ENCODE assay signal across 13 cellular contexts in the genomic region with DNA sequence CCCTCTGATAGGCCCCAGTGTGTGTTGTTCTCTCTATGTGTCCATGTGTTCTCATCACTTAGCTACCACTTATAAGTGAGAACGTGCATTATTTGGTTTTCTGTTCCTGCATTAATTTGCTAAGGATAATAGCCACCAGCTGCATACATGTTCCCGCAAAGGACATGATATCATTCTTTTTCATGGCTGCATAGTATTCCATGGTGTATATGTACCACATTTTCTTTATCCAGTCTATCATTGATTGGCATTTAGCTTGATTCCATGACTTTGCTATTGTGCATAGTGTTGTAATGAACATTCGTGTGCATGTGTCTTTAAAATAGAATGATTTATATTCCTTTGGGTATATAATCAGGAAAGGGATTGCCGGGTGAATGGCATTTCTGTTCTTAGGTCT. TPM values are rescaled to one million over a fixed set of nuclear protein-coding genes. Genes with fewer than 3 reads are reported as not detected.
"Had no signal": no experiment of that assay in that cellular context is flagged by ENCODE, and none has a peak within 500 bp of the region (broad histone marks: within the 10 kb centered on the region; RNA-seq: fewer than 3 reads in every experiment).

No MANE protein-coding gene starts in this region.

RNA-seq across cellular contexts. Expression of a gene that starts 39.1 kb away (rescaled TPM):
- total RNA-seq: activated B cell treated with CpG ODN at 0.5 μM for 24 hours; activated CD4-positive, alpha-beta memory T cell treated with anti-CD3 and anti-CD28 coated beads for 36 hours; activated CD4-positive, alpha-beta memory T cell treated with anti-CD3 and anti-CD28 coated beads, Interleukin-2, amount 10 ng/mL, durations not matched to agents 7 days and 5 days; activated CD4-positive, alpha-beta T cell treated with anti-CD3 and anti-CD28 coated beads for 36 hours; activated CD4-positive, alpha-beta T cell treated with anti-CD3 and anti-CD28 coated beads, Interleukin-2, amount 10 ng/mL, durations not matched to agents 24 days and 14 days; activated CD4-positive, alpha-beta T cell treated with anti-CD3 and anti-CD28 coated beads, Interleukin-2, amount 10 ng/mL, durations not matched to agents 7 days and 5 days; activated CD8-positive, alpha-beta memory T cell treated with anti-CD3 and anti-CD28 coated beads for 36 hours; activated CD8-positive, alpha-beta memory T cell treated with anti-CD3 and anti-CD28 coated beads, Interleukin-2, amount 10 ng/mL, durations not matched to agents 7 days and 5 days; activated CD8-positive, alpha-beta T cell treated with anti-CD3 and anti-CD28 coated beads for 36 hours; activated CD8-positive, alpha-beta T cell treated with anti-CD3 and anti-CD28 coated beads, Interleukin-2, amount 10 ng/mL, durations not matched to agents 7 days and 5 days; T-helper 1 cell treated with Interleukin-12 subunit alpha and Interleukin-12 subunit beta and Interleukin-4 antibody, amounts not matched to agents 30 ng/mL and 1 ng/mL, for 36 hours; T-helper 17 cell; T-helper 2 cell treated with Interferon-gamma antibody and Interleukin-4, amounts not matched to agents 100 ng/mL and 5 ng/mL, for 36 hours had no signal

RNA-seq across cellular contexts. Expression of a gene that starts 44.9 kb away (rescaled TPM):
- total RNA-seq: activated CD4-positive, alpha-beta memory T cell treated with anti-CD3 and anti-CD28 coated beads for 36 hours; activated CD4-positive, alpha-beta memory T cell treated with anti-CD3 and anti-CD28 coated beads, Interleukin-2, amount 10 ng/mL, durations not matched to agents 7 days and 5 days; activated CD4-positive, alpha-beta T cell treated with anti-CD3 and anti-CD28 coated beads for 36 hours; activated CD4-positive, alpha-beta T cell treated with anti-CD3 and anti-CD28 coated beads, Interleukin-2, amount 10 ng/mL, durations not matched to agents 24 days and 14 days; activated CD4-positive, alpha-beta T cell treated with anti-CD3 and anti-CD28 coated beads, Interleukin-2, amount 10 ng/mL, durations not matched to agents 7 days and 5 days; activated CD8-positive, alpha-beta memory T cell treated with anti-CD3 and anti-CD28 coated beads for 36 hours; activated CD8-positive, alpha-beta memory T cell treated with anti-CD3 and anti-CD28 coated beads, Interleukin-2, amount 10 ng/mL, durations not matched to agents 7 days and 5 days; activated CD8-positive, alpha-beta T cell treated with anti-CD3 and anti-CD28 coated beads for 36 hours; activated CD8-positive, alpha-beta T cell treated with anti-CD3 and anti-CD28 coated beads, Interleukin-2, amount 10 ng/mL, durations not matched to agents 7 days and 5 days; T-helper 1 cell treated with Interleukin-12 subunit alpha and Interleukin-12 subunit beta and Interleukin-4 antibody, amounts not matched to agents 30 ng/mL and 1 ng/mL, for 36 hours; T-helper 17 cell; T-helper 2 cell treated with Interferon-gamma antibody and Interleukin-4, amounts not matched to agents 100 ng/mL and 5 ng/mL, for 36 hours had no signal

RNA-seq across cellular contexts. Expression of a gene that starts 48.5 kb away (rescaled TPM):
- total RNA-seq: activated CD4-positive, alpha-beta memory T cell treated with anti-CD3 and anti-CD28 coated beads for 36 hours; activated CD4-positive, alpha-beta memory T cell treated with anti-CD3 and anti-CD28 coated beads, Interleukin-2, amount 10 ng/mL, durations not matched to agents 7 days and 5 days; activated CD4-positive, alpha-beta T cell treated with anti-CD3 and anti-CD28 coated beads for 36 hours; activated CD4-positive, alpha-beta T cell treated with anti-CD3 and anti-CD28 coated beads, Interleukin-2, amount 10 ng/mL, durations not matched to agents 24 days and 14 days; activated CD4-positive, alpha-beta T cell treated with anti-CD3 and anti-CD28 coated beads, Interleukin-2, amount 10 ng/mL, durations not matched to agents 7 days and 5 days; activated CD8-positive, alpha-beta memory T cell treated with anti-CD3 and anti-CD28 coated beads for 36 hours; activated CD8-positive, alpha-beta memory T cell treated with anti-CD3 and anti-CD28 coated beads, Interleukin-2, amount 10 ng/mL, durations not matched to agents 7 days and 5 days; activated CD8-positive, alpha-beta T cell treated with anti-CD3 and anti-CD28 coated beads for 36 hours; activated CD8-positive, alpha-beta T cell treated with anti-CD3 and anti-CD28 coated beads, Interleukin-2, amount 10 ng/mL, durations not matched to agents 7 days and 5 days; T-helper 1 cell treated with Interleukin-12 subunit alpha and Interleukin-12 subunit beta and Interleukin-4 antibody, amounts not matched to agents 30 ng/mL and 1 ng/mL, for 36 hours; T-helper 17 cell; T-helper 2 cell treated with Interferon-gamma antibody and Interleukin-4, amounts not matched to agents 100 ng/mL and 5 ng/mL, for 36 hours had no signal
